32 cellular contexts compared by ENCODE assay signal in the genomic region with DNA sequence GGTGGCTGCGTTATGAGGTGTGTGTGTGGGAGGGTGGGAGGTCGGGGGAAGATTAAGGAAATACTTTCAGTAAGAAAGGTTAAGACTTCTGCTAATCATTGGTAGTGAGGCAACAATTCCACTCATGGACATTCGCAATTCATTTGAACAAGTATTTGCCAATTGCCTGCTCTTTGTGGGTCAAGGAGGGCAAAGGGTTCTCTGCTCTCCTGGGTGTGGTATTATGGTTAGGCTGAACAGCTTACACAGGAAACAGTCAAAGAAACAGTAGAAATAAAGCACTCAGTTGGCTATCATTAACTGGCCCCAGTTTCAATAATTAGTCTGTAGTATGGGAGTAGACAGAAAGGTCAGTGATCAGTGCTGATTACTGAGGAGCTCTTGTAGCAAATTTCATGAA.
"Had no signal": no experiment of that assay in that cellular context is flagged by ENCODE, and none has a peak within 500 bp of the region (broad histone marks: within the 10 kb centered on the region; RNA-seq: fewer than 3 reads in every experiment).

No MANE protein-coding gene starts in this region.

- H3K27ac ChIP-seq: ascending aorta, breast epithelium, cardiac muscle cell, colonic mucosa had no signal

- H3K36me3 Mint-ChIP-seq: activated CD4-positive, alpha-beta memory T cell treated with anti-CD3 and anti-CD28 coated beads for 36 hours; activated CD8-positive, alpha-beta memory T cell treated with anti-CD3 and anti-CD28 coated beads, Interleukin-2, amount 10 ng/mL, durations not matched to agents 7 days and 5 days; activated naive CD4-positive, alpha-beta T cell treated with anti-CD3 and anti-CD28 coated beads, Interleukin-2, amount 50 U/mL, for 24 hours; activated naive CD8-positive, alpha-beta T cell treated with anti-CD3 and anti-CD28 coated beads, Interleukin-2, amount 10 ng/mL, durations not matched to agents 7 days and 5 days; brain had no signal

- H3K4me1 Mint-ChIP-seq: activated CD4-positive, alpha-beta T cell treated with anti-CD3 and anti-CD28 coated beads for 36 hours; activated CD4-positive, alpha-beta T cell treated with anti-CD3 and anti-CD28 coated beads, Interleukin-2, amount 10 ng/mL, durations not matched to agents 24 days and 14 days; activated CD8-positive, alpha-beta memory T cell treated with anti-CD3 and anti-CD28 coated beads, Interleukin-2, amount 10 ng/mL, durations not matched to agents 7 days and 5 days; activated naive CD4-positive, alpha-beta T cell treated with anti-CD3 and anti-CD28 coated beads, Interleukin-2, amount 50 U/mL, for 24 hours; activated naive CD8-positive, alpha-beta T cell treated with anti-CD3 and anti-CD28 coated beads, Interleukin-2, amount 10 ng/mL, durations not matched to agents 7 days and 5 days; T-helper 17 cell had no signal

- H3K27ac Mint-ChIP-seq: activated CD4-positive, alpha-beta memory T cell treated with anti-CD3 and anti-CD28 coated beads for 36 hours; activated CD4-positive, alpha-beta T cell treated with anti-CD3 and anti-CD28 coated beads for 36 hours; activated CD4-positive, alpha-beta T cell treated with anti-CD3 and anti-CD28 coated beads, Interleukin-2, amount 10 ng/mL, durations not matched to agents 24 days and 14 days; activated CD8-positive, alpha-beta memory T cell treated with anti-CD3 and anti-CD28 coated beads, Interleukin-2, amount 10 ng/mL, durations not matched to agents 7 days and 5 days; activated CD8-positive, alpha-beta T cell treated with anti-CD3 and anti-CD28 coated beads, Interleukin-2, amount 10 ng/mL, durations not matched to agents 7 days and 5 days; activated naive CD4-positive, alpha-beta T cell treated with anti-CD3 and anti-CD28 coated beads for 36 hours; activated naive CD4-positive, alpha-beta T cell treated with anti-CD3 and anti-CD28 coated beads, Interleukin-2, amount 50 U/mL, for 24 hours; activated naive CD8-positive, alpha-beta T cell treated with anti-CD3 and anti-CD28 coated beads, Interleukin-2, amount 10 ng/mL, durations not matched to agents 7 days and 5 days; activated T-helper 1 cell treated with anti-CD3 and anti-CD28 coated beads, Interleukin-12 subunit alpha, Interleukin-12 subunit beta, Interleukin-2, Interleukin-4 antibody, amounts not matched to agents 30 ng/mL and 10 ng/mL and 1 ng/mL, durations not matched to agents 14 hours and 24 hours and 36 hours; activated T-helper 2 cell treated with anti-CD3 and anti-CD28 coated beads, Interferon-gamma antibody, Interleukin-2, Interleukin-4, amounts not matched to agents 10 μg/mL and 5 μg/mL and 100 μg/mL, durations not matched to agents 14 hours and 24 hours and 36 hours; brain; T-helper 17 cell; T-helper 2 cell treated with Interferon-gamma antibody and Interleukin-4, amounts not matched to agents 5 μg/mL and 100 μg/mL, for 36 hours had no signal

- H3K4me1 ChIP-seq: ascending aorta, breast epithelium, colonic mucosa had no signal

- DNase-seq: activated CD4-positive, alpha-beta memory T cell treated with anti-CD3 and anti-CD28 coated beads for 36 hours; activated CD4-positive, alpha-beta T cell treated with anti-CD3 and anti-CD28 coated beads for 36 hours; activated CD4-positive, alpha-beta T cell treated with anti-CD3 and anti-CD28 coated beads, Interleukin-2, amount 10 ng/mL, durations not matched to agents 24 days and 14 days; activated CD4-positive, CD25-positive, alpha-beta regulatory T cell; activated CD4-positive, CD25-positive, alpha-beta regulatory T cell treated with anti-CD3 and anti-CD28 coated beads, Interleukin-2, amount 50 U/mL, for 72 hours; activated CD8-positive, alpha-beta memory T cell treated with anti-CD3 and anti-CD28 coated beads, Interleukin-2, amount 10 ng/mL, durations not matched to agents 7 days and 5 days; activated CD8-positive, alpha-beta memory T cell treated with anti-CD3 and anti-CD28 coated beads, Interleukin-2, amount 50 U/mL, for 4 hours; activated CD8-positive, alpha-beta T cell treated with anti-CD3 and anti-CD28 coated beads, Interleukin-2, amount 10 ng/mL, durations not matched to agents 7 days and 5 days; activated effector memory CD4-positive, alpha-beta T cell treated with anti-CD3 and anti-CD28 coated beads, Interleukin-2, amount 50 U/mL, for 16 hours; activated naive CD4-positive, alpha-beta T cell treated with anti-CD3 and anti-CD28 coated beads for 36 hours; activated naive CD8-positive, alpha-beta T cell treated with anti-CD3 and anti-CD28 coated beads, Interleukin-2, amount 10 ng/mL, durations not matched to agents 7 days and 5 days; activated T-cell treated with anti-CD3 and anti-CD28 coated beads, Interleukin-2, amount 50 U/mL, for 1 hour; activated T-cell treated with anti-CD3 and anti-CD28 coated beads, Interleukin-2, amount 50 U/mL, for 48 hours; central memory CD4-positive, alpha-beta T cell; cerebellar nuclear complex; colonic mucosa; effector CD8-positive, alpha-beta T cell; foreskin fibroblast; head of caudate nucleus; T-helper 1 cell; T-helper 17 cell; T1000 had no signal

- FAIRE-seq: frontal cortex had no signal

- ATAC-seq: activated CD4-positive, alpha-beta T cell treated with anti-CD3 and anti-CD28 coated beads for 36 hours; activated CD8-positive, alpha-beta memory T cell treated with anti-CD3 and anti-CD28 coated beads, Interleukin-2, amount 10 ng/mL, durations not matched to agents 7 days and 5 days; activated CD8-positive, alpha-beta T cell treated with anti-CD3 and anti-CD28 coated beads, Interleukin-2, amount 10 ng/mL, durations not matched to agents 7 days and 5 days; esophagus mucosa; T-helper 17 cell had no signal

- H3K4me3 Mint-ChIP-seq: activated CD4-positive, alpha-beta memory T cell treated with anti-CD3 and anti-CD28 coated beads for 36 hours; activated CD4-positive, alpha-beta T cell treated with anti-CD3 and anti-CD28 coated beads for 36 hours; activated CD4-positive, alpha-beta T cell treated with anti-CD3 and anti-CD28 coated beads, Interleukin-2, amount 10 ng/mL, durations not matched to agents 24 days and 14 days; activated CD8-positive, alpha-beta memory T cell treated with anti-CD3 and anti-CD28 coated beads, Interleukin-2, amount 10 ng/mL, durations not matched to agents 7 days and 5 days; activated CD8-positive, alpha-beta T cell treated with anti-CD3 and anti-CD28 coated beads, Interleukin-2, amount 10 ng/mL, durations not matched to agents 7 days and 5 days; activated naive CD4-positive, alpha-beta T cell treated with anti-CD3 and anti-CD28 coated beads for 36 hours; activated naive CD4-positive, alpha-beta T cell treated with anti-CD3 and anti-CD28 coated beads, Interleukin-2, amount 50 U/mL, for 24 hours; activated naive CD8-positive, alpha-beta T cell treated with anti-CD3 and anti-CD28 coated beads, Interleukin-2, amount 10 ng/mL, durations not matched to agents 7 days and 5 days; activated T-helper 1 cell treated with anti-CD3 and anti-CD28 coated beads, Interleukin-12 subunit alpha, Interleukin-12 subunit beta, Interleukin-2, Interleukin-4 antibody, amounts not matched to agents 30 ng/mL and 10 ng/mL and 1 ng/mL, durations not matched to agents 14 hours and 24 hours and 36 hours; brain; T-helper 17 cell; T-helper 2 cell treated with Interferon-gamma antibody and Interleukin-4, amounts not matched to agents 5 μg/mL and 100 μg/mL, for 36 hours had no signal

- H3K9me3 Mint-ChIP-seq: activated CD4-positive, alpha-beta memory T cell treated with anti-CD3 and anti-CD28 coated beads for 36 hours; activated CD4-positive, alpha-beta T cell treated with anti-CD3 and anti-CD28 coated beads, Interleukin-2, amount 10 ng/mL, durations not matched to agents 24 days and 14 days; activated naive CD4-positive, alpha-beta T cell treated with anti-CD3 and anti-CD28 coated beads for 36 hours; activated naive CD4-positive, alpha-beta T cell treated with anti-CD3 and anti-CD28 coated beads, Interleukin-2, amount 50 U/mL, for 24 hours; activated naive CD8-positive, alpha-beta T cell treated with anti-CD3 and anti-CD28 coated beads, Interleukin-2, amount 10 ng/mL, durations not matched to agents 7 days and 5 days; activated T-helper 1 cell treated with anti-CD3 and anti-CD28 coated beads, Interleukin-12 subunit alpha, Interleukin-12 subunit beta, Interleukin-2, Interleukin-4 antibody, amounts not matched to agents 30 ng/mL and 10 ng/mL and 1 ng/mL, durations not matched to agents 14 hours and 24 hours and 36 hours; activated T-helper 2 cell treated with anti-CD3 and anti-CD28 coated beads, Interferon-gamma antibody, Interleukin-2, Interleukin-4, amounts not matched to agents 10 μg/mL and 5 μg/mL and 100 μg/mL, durations not matched to agents 14 hours and 24 hours and 36 hours; brain; T-helper 2 cell treated with Interferon-gamma antibody and Interleukin-4, amounts not matched to agents 5 μg/mL and 100 μg/mL, for 36 hours had no signal

- H3K27me3 ChIP-seq: ascending aorta, breast epithelium, cardiac muscle cell, colonic mucosa had no signal

- H3K4me3 ChIP-seq: ascending aorta, breast epithelium, cardiac muscle cell, colonic mucosa had no signal

- H3K27me3 Mint-ChIP-seq: activated CD4-positive, alpha-beta T cell treated with anti-CD3 and anti-CD28 coated beads for 36 hours; activated CD4-positive, alpha-beta T cell treated with anti-CD3 and anti-CD28 coated beads, Interleukin-2, amount 10 ng/mL, durations not matched to agents 24 days and 14 days; activated CD8-positive, alpha-beta memory T cell treated with anti-CD3 and anti-CD28 coated beads, Interleukin-2, amount 10 ng/mL, durations not matched to agents 7 days and 5 days; activated naive CD4-positive, alpha-beta T cell treated with anti-CD3 and anti-CD28 coated beads, Interleukin-2, amount 50 U/mL, for 24 hours; brain; T-helper 17 cell had no signal

- H3K36me3 ChIP-seq: ascending aorta, breast epithelium, cardiac muscle cell, colonic mucosa had no signal

- H3K9me3 ChIP-seq: ascending aorta, breast epithelium, colonic mucosa had no signal
